8 cellular contexts compared by ENCODE assay signal in genomic region chr2:40451926-40452605, GRCh38. TPM values are rescaled to one million over a fixed set of nuclear protein-coding genes. Genes with fewer than 3 reads are reported as not detected.
DNase-seq lines count a peak whose midpoint lies in the region; ATAC-seq and TF ChIP-seq lines count a peak whose summit lies in the region.

Gene SLC8A1, minus strand, starts transcription at chr2:40452090.

- H3K9me3 ChIP-seq in SK-N-SH (no peaks in the 10 kb centered on the region), esophagus (ENCODE audit: control insufficient read depth in 2 of 2, insufficient read depth in 1 of 2, low read depth in 1 of 2, low read length in 1 of 2) (no peaks in the 10 kb centered on the region), muscle layer of colon (ENCODE audit: low read length) (no peaks in the 10 kb centered on the region)

- no peaks in the 10 kb centered on the region for H4K20me1 ChIP-seq in SK-N-SH (ENCODE audit: insufficient read depth)

- TF ChIP-seq RAD21 in SK-N-SH (IDR thresholded peaks at IDR 0.05; ENCODE audit: low read length): no peak

- no peaks in the 10 kb centered on the region for H3K36me3 ChIP-seq in SK-N-SH (replicated peaks in 1 of 2; ENCODE audit: control insufficient read depth in 1 of 2, insufficient read depth in 2 of 2, low read length in 1 of 2)
- no peaks in the 10 kb centered on the region for H3K36me3 ChIP-seq in esophagus (ENCODE audit: control insufficient read depth in 2 of 2, insufficient read depth in 2 of 2, low read length in 1 of 2)
- no peaks in the 10 kb centered on the region for H3K36me3 ChIP-seq in muscle layer of colon (ENCODE audit: insufficient read depth, low read length)
- H3K36me3 ChIP-seq in urinary bladder (ENCODE audit: insufficient read depth): no peaks in the 10 kb centered on the region

- H3K9ac ChIP-seq in SK-N-SH: peak within 1 kb of the TSS; percentile 76
- H3K9ac ChIP-seq in muscle layer of colon (ENCODE audit: low read length): peak within 1 kb of the TSS; percentile 57

- TF ChIP-seq CTCF in SK-N-SH (IDR thresholded peaks at IDR 0.05): no peak

- peak within 1 kb of the TSS; percentile 80 for H3K4me2 ChIP-seq in SK-N-SH

- H3K79me2 ChIP-seq in SK-N-SH (ENCODE audit: insufficient read depth): peaks cover 31% of the 10 kb centered on the region

- H3K4me3 ChIP-seq in SK-N-SH (ENCODE audit: low read depth in 2 of 2, low read length in 1 of 2) (peak within 1 kb of the TSS; percentile 64 to 73), esophagus (ENCODE audit: low read depth in 1 of 2, low read length in 2 of 2) (peak within 1 kb of the TSS; percentile 50 to 53), muscle layer of colon (ENCODE audit: low read depth in 1 of 2, low read length in 2 of 2) (peak within 1 kb of the TSS; percentile 66 to 88), urinary bladder (ENCODE audit: low read depth, low read length) (peak within 1 kb of the TSS; percentile 64)

- H3K27me3 ChIP-seq in SK-N-SH (ENCODE audit: insufficient read depth) (no peaks in the 10 kb centered on the region), esophagus (ENCODE audit: control insufficient read depth in 1 of 2, insufficient read depth in 2 of 2, low read length in 2 of 2) (no peaks in the 10 kb centered on the region), muscle layer of colon (ENCODE audit: control insufficient read depth in 1 of 2, insufficient read depth in 2 of 2, low read length in 2 of 2) (no peaks in the 10 kb centered on the region)

- no peak for TF ChIP-seq EP300 in SK-N-SH (IDR thresholded peaks at IDR 0.05; ENCODE audit: borderline replicate concordance in 1 of 2, low read depth in 1 of 2, low read length in 1 of 2)

- CTCF ChIA-PET in SK-N-SH (lab: Yijun Ruan, JAX): interaction anchor here (0.6 to 5.9 kb wide), 13 partner anchors 8 to 1247 kb away, joined by 3 to 71 read pairs (median 6); no protein-coding TSS in a partner anchor

- H3K4me1 ChIP-seq in SK-N-SH (ENCODE audit: control insufficient read depth in 1 of 2, insufficient read depth in 2 of 2, low read depth in 1 of 2, low read length in 1 of 2) (peaks cover 0 to 17% of the 10 kb centered on the region in 2 experiments; a peak in 2 of 4 replicates), esophagus (ENCODE audit: control insufficient read depth in 2 of 2, insufficient read depth in 2 of 2, low read length in 1 of 2) (no peaks in the 10 kb centered on the region), muscle layer of colon (ENCODE audit: insufficient read depth, low read length) (peaks cover 42% of the 10 kb centered on the region), urinary bladder (ENCODE audit: insufficient read depth) (no peaks in the 10 kb centered on the region)

- H3F3A ChIP-seq in SK-N-SH (replicated peaks; ENCODE audit: insufficient read depth): peaks cover 22% of the 10 kb centered on the region

- peak; percentile 20 for DNase-seq in DMS53 treated with DMSO at 0.1 percent for 48 hours (lab: John Stamatoyannopoulos, UW; ENCODE audit: unreplicated experiment)
- DNase-seq in SK-N-SH: peak; percentile 93
- DNase-seq in OCI-M2 (lab: John Stamatoyannopoulos, UW; ENCODE audit: unreplicated experiment): no peak

- H2AFZ ChIP-seq in SK-N-SH (ENCODE audit: low read depth): peak within 1 kb of the TSS; percentile 90

- POLR2A ChIA-PET in SK-N-SH (lab: Yijun Ruan, JAX): no interaction called here

- ATAC-seq in HG02588 (IDR thresholded peaks at IDR 0.05; ENCODE audit: unreplicated experiment) (peak; percentile 35), GM21576 (IDR thresholded peaks at IDR 0.05; ENCODE audit: unreplicated experiment) (no peak)

- H3K27ac ChIP-seq in SK-N-SH (ENCODE audit: low read depth in 2 of 2, low read length in 1 of 2) (peak within 1 kb of the TSS in 1 of 2 experiments; percentile 88; a peak in 2 of 4 replicates), esophagus (ENCODE audit: low read depth in 2 of 2, low read length in 1 of 2) (peak within 1 kb of the TSS; percentile 75 to 77), muscle layer of colon (ENCODE audit: low read depth, low read length) (peak within 1 kb of the TSS; percentile 98), urinary bladder (ENCODE audit: low read depth) (peak within 1 kb of the TSS; percentile 60)

- WGBS in SK-N-SH (ENCODE audit: low lambda C conversion rate): 4% methylated on average over 34 of the region's 82 CpGs
- WGBS in esophagus, 2 donors: 2 to 3% methylated on average over 41 to 82 of the region's 82 CpGs
- WGBS in urinary bladder: 2% methylated on average over 81 of the region's 82 CpGs

- H3K9me2 ChIP-seq in SK-N-SH: no peaks in the 10 kb centered on the region

TF ChIP-seq in SK-N-SH, 30 proteins besides CTCF, POLR2A, EP300 and RAD21:
- TF ChIP-seq MAX (IDR thresholded peaks at IDR 0.05; ENCODE audit: low read depth): 0 out of 2 replicates have a peak, but pooled peaks have one; percentile 64
- no peak for TF ChIP-seq CHD2 (IDR thresholded peaks at IDR 0.05; ENCODE audit: low read length, partially characterized antibody)
- TF ChIP-seq MXI1 (IDR thresholded peaks at IDR 0.05; ENCODE audit: low read depth, low read length): 0 out of 2 replicates have a peak, but pooled peaks have one; percentile 20
- TF ChIP-seq NRF1 (IDR thresholded peaks at IDR 0.05; ENCODE audit: low read depth, low read length): 0 out of 2 replicates have a peak, but pooled peaks have one; percentile 15

RNA-seq across cellular contexts. Expression of gene SLC8A1, which starts in this region (rescaled TPM):
- 3.2 and 4.6 TPM in 2 replicates for polyA plus RNA-seq in SK-N-SH (2012; rRNA removed)
- polyA plus RNA-seq in SK-N-SH (2012; cell fraction: cytosol; rRNA removed): 4.1 and 4.4 TPM in 2 replicates
- polyA plus RNA-seq in SK-N-SH (2012; cell fraction: nucleus; rRNA removed): 1.2 and 2.9 TPM in 2 replicates
- under 1 TPM; 0.26 to 0.73 TPM for polyA plus RNA-seq in esophagus
- total RNA-seq in urinary bladder: 280 TPM
- 26.9 TPM for polyA plus RNA-seq in urinary bladder
